Comparison of ENCODE assay signal across 8 cellular contexts in genomic region chr22:32644252-32645100, GRCh38.
DNase-seq lines count a peak whose midpoint lies in the region; ATAC-seq, FAIRE-seq and TF ChIP-seq lines count a peak whose summit lies in the region.

No MANE protein-coding gene starts in this region.

- H3K4me3 ChIP-seq in GM12865 (ENCODE audit: low read depth, low read length) (no peak overlapping the region), H1 (ENCODE audit: extremely low read depth in 1 of 4, insufficient read depth in 2 of 4, low read depth in 3 of 4, low read length in 4 of 4) (no peak overlapping the region), neuronal stem cell (ENCODE audit: low read length in 2 of 2) (peak overlapping the region in 1 of 2 donors; percentile 18)

- H3K23me2 ChIP-seq in H1 (ENCODE audit: low read depth, low read length) = 0 out of 2 replicates have a peak, but pooled peaks cover 2% of the 10 kb centered on the region

- H2AK5ac ChIP-seq in H1 (ENCODE audit: low read depth, low read length) (0 out of 2 replicates have a peak overlapping the region, but pooled peaks have one; percentile 82), neuronal stem cell (ENCODE audit: low read depth, low read length) (no peak overlapping the region)

- no peaks in the 10 kb centered on the region for H3K36me3 ChIP-seq in H1 (ENCODE audit: control insufficient read depth in 2 of 4, insufficient read depth in 4 of 4, low read length in 3 of 4)
- H3K36me3 ChIP-seq in neuronal stem cell (replicated peaks in 1 of 2; ENCODE audit: control insufficient read depth in 2 of 2, insufficient read depth in 2 of 2, low read length in 2 of 2) = no peaks in the 10 kb centered on the region

- H3K4ac ChIP-seq in H1 (replicated peaks; ENCODE audit: insufficient read length, low read depth, low read length) (no peak overlapping the region), neuronal stem cell (ENCODE audit: low read length) (no peak overlapping the region)

- peaks cover 3% of the 10 kb centered on the region for H3K9me3 Mint-ChIP-seq in activated CD4-positive, alpha-beta T cell treated with anti-CD3 and anti-CD28 coated beads for 36 hours (ENCODE audit: low read depth)

- POLR2A ChIA-PET in activated CD4-positive, alpha-beta T cell treated with anti-CD3 and anti-CD28 coated beads for 36 hours (lab: Charles Lee) = no interaction called here
- POLR2A ChIA-PET in H1 (lab: Charles Lee; ENCODE audit: partially characterized antibody) = interaction anchor here (1.0 kb wide), 1 partner anchor 43 kb away, joined by 3 read pairs; no protein-coding TSS in a partner anchor

- no peak overlapping the region for H2AFZ ChIP-seq in H1 (ENCODE audit: low read length)
- peak overlapping the region; percentile 65 for H2AFZ ChIP-seq in neuronal stem cell (ENCODE audit: low read length)

- H4K91ac ChIP-seq in H1 (replicated peaks; ENCODE audit: insufficient read length, low read length) (no peak overlapping the region), neuronal stem cell (ENCODE audit: low read depth, low read length, poor library complexity) (no peak overlapping the region)

- H2BK15ac ChIP-seq in H1 (ENCODE audit: low read length) = no peak overlapping the region
- no peak overlapping the region for H2BK15ac ChIP-seq in neuronal stem cell (ENCODE audit: low read length)

- H3K23ac ChIP-seq in H1 (ENCODE audit: insufficient read length) (no peak overlapping the region), neuronal stem cell (ENCODE audit: low read depth, low read length, poor library complexity) (no peak overlapping the region)

- no peak overlapping the region for H2BK5ac ChIP-seq in H1 (ENCODE audit: low read depth, low read length)
- no peak overlapping the region for H2BK5ac ChIP-seq in neuronal stem cell (ENCODE audit: low read length)

- H3K4me1 ChIP-seq in H1 (replicated peaks in 1 of 4; ENCODE audit: control insufficient read depth in 3 of 4, insufficient read depth in 4 of 4, low read length in 3 of 4) (no peaks in the 10 kb centered on the region), neuronal stem cell (ENCODE audit: control insufficient read depth in 2 of 2, insufficient read depth in 1 of 2, low read depth in 1 of 2, low read length in 2 of 2) (peaks cover 0 to 6% of the 10 kb centered on the region in 2 donors)

- H3K14ac ChIP-seq in H1 (ENCODE audit: insufficient read length) (no peak overlapping the region), neuronal stem cell (ENCODE audit: low read length) (no peak overlapping the region)

- H3K36me3 Mint-ChIP-seq in activated CD4-positive, alpha-beta T cell treated with anti-CD3 and anti-CD28 coated beads for 36 hours (ENCODE audit: low read depth) = peaks cover 4% of the 10 kb centered on the region

- H3K4me3 Mint-ChIP-seq in activated CD4-positive, alpha-beta T cell treated with anti-CD3 and anti-CD28 coated beads for 36 hours = peak overlapping the region; percentile 6

- no peak for TF ChIP-seq POLR2A in H1 (IDR thresholded peaks at IDR 0.05; ENCODE audit: control extremely low read depth in 1 of 2, low read depth in 2 of 2, low read length in 2 of 2)

- H2BK120ac ChIP-seq in H1 (replicated peaks; ENCODE audit: low read depth, low read length) (no peak overlapping the region), neuronal stem cell (ENCODE audit: low read depth, low read length) (no peak overlapping the region)

- H3K27ac ChIP-seq in H1 (ENCODE audit: low read depth, low read length) = no peak overlapping the region
- H3K27ac ChIP-seq in neuronal stem cell (replicated peaks; ENCODE audit: low read length) = no peak overlapping the region

- H3K9me3 ChIP-seq in H1 (ENCODE audit: insufficient read depth in 2 of 2, low read depth in 1 of 2, low read length in 1 of 2) (no peaks in the 10 kb centered on the region), neuronal stem cell (replicated peaks in 1 of 2; ENCODE audit: control insufficient read depth in 2 of 2, insufficient read depth in 1 of 2, low read depth in 1 of 2, low read length in 2 of 2) (peaks cover 0 to 4% of the 10 kb centered on the region in 2 donors)

- DNase-seq in GM12865 (ENCODE audit: low read depth) = peak; percentile 25
- peak; percentile 45 for DNase-seq in activated CD4-positive, alpha-beta T cell treated with anti-CD3 and anti-CD28 coated beads for 36 hours
- DNase-seq in H1 (ENCODE audit: low read depth in 1 of 2, low spot score in 2 of 2) = no peak
- no peak for DNase-seq in neuronal stem cell (ENCODE audit: low spot score)
- no peak for DNase-seq in SW 1271 (lab: John Stamatoyannopoulos, UW)
- no peak for DNase-seq in NOMO-1 treated with dmso at 0.1 percent for 144 hours (lab: John Stamatoyannopoulos, UW; ENCODE audit: unreplicated experiment)
- no peak for DNase-seq in NCI-H1436 (lab: John Stamatoyannopoulos, UW)

- H3K4me1 Mint-ChIP-seq in activated CD4-positive, alpha-beta T cell treated with anti-CD3 and anti-CD28 coated beads for 36 hours = peaks cover 32% of the 10 kb centered on the region

- CTCF ChIA-PET in activated CD4-positive, alpha-beta T cell treated with anti-CD3 and anti-CD28 coated beads for 36 hours (lab: Charles Lee) = no interaction called here
- CTCF ChIA-PET in H1 (lab: Charles Lee; ENCODE audit: partially characterized antibody) = interaction anchor here (1.8 kb wide), 1 partner anchor 16 kb away, joined by 5 read pairs; no protein-coding TSS in a partner anchor

- H4K8ac ChIP-seq in H1 (ENCODE audit: extremely low read depth, insufficient read depth, low read length) (no peak overlapping the region; the same call in 1 of the 2 replicates), neuronal stem cell (ENCODE audit: low read depth, low read length) (no peak overlapping the region)

- no peak for TF ChIP-seq RAD21 in H1 (IDR thresholded peaks at IDR 0.05 in 1 of 2, conservative IDR thresholded peaks at IDR 0.05 in 1 of 2; ENCODE audit: low read depth in 2 of 2, low read length in 2 of 2)

- H4K20me1 ChIP-seq in H1 (replicated peaks in 1 of 2; ENCODE audit: control insufficient read depth in 1 of 2, insufficient read depth in 2 of 2, low read length in 2 of 2) = peaks cover 0 to 3% of the 10 kb centered on the region in 2 experiments

- FAIRE-seq in H1 (lab: Jason Lieb, UNC) = no peak

- no peak overlapping the region for H3K56ac ChIP-seq in H1 (replicated peaks; ENCODE audit: insufficient read length, low read depth, low read length)

- TF ChIP-seq CTCF in GM12865 (IDR thresholded peaks at IDR 0.05; ENCODE audit: insufficient read depth, low read depth, low read length, missing control alignments) (no peak), H1 (IDR thresholded peaks at IDR 0.05; ENCODE audit: control extremely low read depth in 1 of 3, insufficient read depth in 1 of 3, low read depth in 1 of 3, low read length in 3 of 3) (no peak)

- no peak overlapping the region for H2BK12ac ChIP-seq in H1 (ENCODE audit: low read depth, low read length)
- no peak overlapping the region for H2BK12ac ChIP-seq in neuronal stem cell (ENCODE audit: low read length)

- H3K9ac ChIP-seq in H1 (replicated peaks in 1 of 4; ENCODE audit: extremely low read depth in 1 of 4, low read depth in 3 of 4, low read length in 3 of 4) (no peak overlapping the region), neuronal stem cell (ENCODE audit: low read depth, low read length, poor library complexity) (no peak overlapping the region)

- H3K4me2 ChIP-seq in H1 (ENCODE audit: insufficient read depth in 1 of 2, low read depth in 2 of 2, low read length in 2 of 2) (no peak overlapping the region), neuronal stem cell (ENCODE audit: insufficient read depth, low read length, poor library complexity, severe bottlenecking) (no peak overlapping the region)

- H3K27me3 Mint-ChIP-seq in activated CD4-positive, alpha-beta T cell treated with anti-CD3 and anti-CD28 coated beads for 36 hours = no peaks in the 10 kb centered on the region

- no peaks in the 10 kb centered on the region for H3K27me3 ChIP-seq in H1 (replicated peaks in 1 of 4; ENCODE audit: control insufficient read depth in 3 of 4, extremely low read depth in 1 of 4, insufficient read depth in 3 of 4, low read length in 3 of 4)
- no peaks in the 10 kb centered on the region for H3K27me3 ChIP-seq in neuronal stem cell (ENCODE audit: control insufficient read depth in 3 of 3, insufficient read depth in 3 of 3, low read depth in 1 of 3, low read length in 3 of 3)

- no peak overlapping the region; the same call in 1 of the 2 replicates for H3K18ac ChIP-seq in H1 (ENCODE audit: extremely low read depth, low read length)
- H3K18ac ChIP-seq in neuronal stem cell (ENCODE audit: low read length) = peak overlapping the region; percentile 21

- peak overlapping the region; percentile 83 for H3K27ac Mint-ChIP-seq in activated CD4-positive, alpha-beta T cell treated with anti-CD3 and anti-CD28 coated beads for 36 hours

- no peak for TF ChIP-seq EP300 in H1 (IDR thresholded peaks at IDR 0.05; ENCODE audit: borderline replicate concordance in 1 of 2, low read depth in 2 of 2, low read length in 2 of 2)

- H4K5ac ChIP-seq in H1 (ENCODE audit: insufficient read length, low read depth, low read length) = no peak overlapping the region

- 87% methylated on average over 13 of the region's 14 CpGs; no CpG with 5 or more reads in 1 of the 2 experiments for WGBS in H1 (ENCODE audit: extremely low coverage in 1 of 2, insufficient coverage in 1 of 2, insufficient read length in 1 of 2, insufficient replicate concordance in 2 of 2, low coverage in 1 of 2, low lambda C conversion rate in 2 of 2, missing lambda C conversion rate in 1 of 2), 2 experiments
- WGBS in neuronal stem cell (ENCODE audit: extremely low coverage in 2 of 2, insufficient read length in 2 of 2, insufficient replicate concordance in 1 of 2), 2 donors = no CpG with 5 or more reads among the region's 14 CpGs

- ATAC-seq in activated CD4-positive, alpha-beta T cell treated with anti-CD3 and anti-CD28 coated beads for 36 hours = peak; percentile 70
- no peak for ATAC-seq in HG02588 (IDR thresholded peaks at IDR 0.05; ENCODE audit: unreplicated experiment)

- no peaks in the 10 kb centered on the region for H3K79me2 ChIP-seq in H1 (ENCODE audit: control insufficient read depth in 1 of 2, insufficient read depth in 2 of 2, low read length in 2 of 2)

- no peak overlapping the region for H2BK20ac ChIP-seq in H1 (ENCODE audit: low read length)

- H3K79me1 ChIP-seq in H1 (ENCODE audit: low read depth, low read length) (no peaks in the 10 kb centered on the region), neuronal stem cell (ENCODE audit: low read depth, low read length) (no peaks in the 10 kb centered on the region)

- intact Hi-C loops in activated CD4-positive, alpha-beta T cell treated with anti-CD3 and anti-CD28 coated beads for 36 hours (cut with DNase I, micrococcal nuclease) = no loop called here

Comparison
In these comparisons a context has a peak if more than half of its experiments do, and no peak if none do; other contexts are left out.
1. DNase-seq: peak in GM12865 (single experiment) and activated CD4-positive, alpha-beta T cell treated with anti-CD3 and anti-CD28 coated beads for 36 hours (single experiment); none in H1 (0 of 2), neuronal stem cell (single experiment), SW 1271 (0 of 2), NOMO-1 treated with dmso at 0.1 percent for 144 hours (single experiment) and NCI-H1436 (single experiment).